22 cellular contexts compared by ENCODE assay signal in genomic region chr4:144831971-144832370, GRCh38.
DNase-seq lines count a peak whose midpoint lies in the region; ATAC-seq and TF ChIP-seq lines count a peak whose summit lies in the region.
"Had no signal": no experiment of that assay in that cellular context is flagged by ENCODE, and none has a peak within 500 bp of the region (broad histone marks: within the 10 kb centered on the region; RNA-seq: fewer than 3 reads in every experiment).

No MANE protein-coding gene starts in this region.

- no peak overlapping the region for H3K4me3 ChIP-seq in GM12865 (ENCODE audit: low read depth, low read length)
- H3K4me3 ChIP-seq in epithelial cell of esophagus (ENCODE audit: low read length), result no peak overlapping the region
- H3K4me3 ChIP-seq: cardiac muscle cell, heart left ventricle, sigmoid colon, thyroid gland had no signal

- no peak for TF ChIP-seq CTCF in GM12865 (IDR thresholded peaks at IDR 0.05; ENCODE audit: insufficient read depth, low read depth, low read length, missing control alignments)
- TF ChIP-seq CTCF in epithelial cell of esophagus (IDR thresholded peaks at IDR 0.05; ENCODE audit: insufficient read depth, low read depth, low read length, missing control alignments), result no peak

- DNase-seq in GM12865 (ENCODE audit: low read depth), result peak; percentile 9
- DNase-seq in NCI-H1105 (lab: John Stamatoyannopoulos, UW), result peak; percentile 0
- DNase-seq in NCI-H82 treated with DMSO at 0.1 percent for 48 hours (lab: John Stamatoyannopoulos, UW; ENCODE audit: unreplicated experiment), result peak; percentile 7
- peak; percentile 49 for DNase-seq in epithelial cell of esophagus (ENCODE audit: low read depth)
- DNase-seq in AG20443 (ENCODE audit: low spot score), result no peak
- DNase-seq in sciatic nerve (ENCODE audit: low spot score), result no peak
- DNase-seq in T-helper 1 cell, result no peak
- no peak for DNase-seq in NCI-H1092 treated with DMSO at 0.1 percent for 48 hours (lab: John Stamatoyannopoulos, UW)
- DNase-seq: activated CD4-positive, alpha-beta T cell treated with anti-CD3 and anti-CD28 coated beads for 4 hours; activated naive CD4-positive, alpha-beta T cell treated with anti-CD3 and anti-CD28 coated beads for 36 hours; activated T-cell treated with anti-CD3 and anti-CD28 coated beads, Interleukin-2, amount 50 U/mL, for 24 hours; heart left ventricle; IMR-90; MV-4-11; NCI-H1930; sigmoid colon; SK-N-SH; stimulated activated CD4-positive, alpha-beta T cell treated with anti-CD3 and anti-CD28 coated beads, Interleukin-15, amount 100 ng/mL, for 24 hours; stimulated activated naive CD8-positive, alpha-beta T cell treated with anti-CD3 and anti-CD28 coated beads, Interleukin-15, amount 100 ng/mL, for 72 hours; T-helper 2 cell; thyroid gland had no signal

- no peak for ATAC-seq in sciatic nerve
- ATAC-seq: heart left ventricle; stimulated activated naive CD8-positive, alpha-beta T cell treated with anti-CD3 and anti-CD28 coated beads, Interleukin-15, amount 100 ng/mL, for 72 hours had no signal

- intact Hi-C loops in sciatic nerve (cut with DNase I), result no loop called here

Comparison
In these comparisons a context has a peak if more than half of its experiments do, and no peak if none do; other contexts are left out.
1. DNase-seq: peak in GM12865 (single experiment), NCI-H1105 (single experiment), NCI-H82 treated with DMSO at 0.1 percent for 48 hours (single experiment) and epithelial cell of esophagus (single experiment); none in AG20443 (single experiment), sciatic nerve (single experiment), T-helper 1 cell (0 of 5) and NCI-H1092 treated with DMSO at 0.1 percent for 48 hours (single experiment).